ENCODE assay signal across 1 cellular context in genomic region chr7:14374336-14374735, GRCh38.
TF ChIP-seq lines count a peak whose summit lies in the region.

No MANE protein-coding gene starts in this region.

TF ChIP-seq in GM23338, 12 proteins besides CTCF, POLR2A, EP300 and RAD21 (continued from another document):
- TF ChIP-seq ZNF462 (CRISPR knock-in tag; IDR thresholded peaks at IDR 0.05) (no peak), CREB1 (CRISPR knock-in tag; IDR thresholded peaks at IDR 0.05; ENCODE audit: low read depth) (no peak), ZNF331 (CRISPR knock-in tag; IDR thresholded peaks at IDR 0.05; ENCODE audit: low read depth) (no peak)
- TF ChIP-seq, protein P1, sequence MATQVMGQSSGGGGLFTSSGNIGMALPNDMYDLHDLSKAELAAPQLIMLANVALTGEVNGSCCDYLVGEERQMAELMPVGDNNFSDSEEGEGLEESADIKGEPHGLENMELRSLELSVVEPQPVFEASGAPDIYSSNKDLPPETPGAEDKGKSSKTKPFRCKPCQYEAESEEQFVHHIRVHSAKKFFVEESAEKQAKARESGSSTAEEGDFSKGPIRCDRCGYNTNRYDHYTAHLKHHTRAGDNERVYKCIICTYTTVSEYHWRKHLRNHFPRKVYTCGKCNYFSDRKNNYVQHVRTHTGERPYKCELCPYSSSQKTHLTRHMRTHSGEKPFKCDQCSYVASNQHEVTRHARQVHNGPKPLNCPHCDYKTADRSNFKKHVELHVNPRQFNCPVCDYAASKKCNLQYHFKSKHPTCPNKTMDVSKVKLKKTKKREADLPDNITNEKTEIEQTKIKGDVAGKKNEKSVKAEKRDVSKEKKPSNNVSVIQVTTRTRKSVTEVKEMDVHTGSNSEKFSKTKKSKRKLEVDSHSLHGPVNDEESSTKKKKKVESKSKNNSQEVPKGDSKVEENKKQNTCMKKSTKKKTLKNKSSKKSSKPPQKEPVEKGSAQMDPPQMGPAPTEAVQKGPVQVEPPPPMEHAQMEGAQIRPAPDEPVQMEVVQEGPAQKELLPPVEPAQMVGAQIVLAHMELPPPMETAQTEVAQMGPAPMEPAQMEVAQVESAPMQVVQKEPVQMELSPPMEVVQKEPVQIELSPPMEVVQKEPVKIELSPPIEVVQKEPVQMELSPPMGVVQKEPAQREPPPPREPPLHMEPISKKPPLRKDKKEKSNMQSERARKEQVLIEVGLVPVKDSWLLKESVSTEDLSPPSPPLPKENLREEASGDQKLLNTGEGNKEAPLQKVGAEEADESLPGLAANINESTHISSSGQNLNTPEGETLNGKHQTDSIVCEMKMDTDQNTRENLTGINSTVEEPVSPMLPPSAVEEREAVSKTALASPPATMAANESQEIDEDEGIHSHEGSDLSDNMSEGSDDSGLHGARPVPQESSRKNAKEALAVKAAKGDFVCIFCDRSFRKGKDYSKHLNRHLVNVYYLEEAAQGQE (IDR thresholded peaks at IDR 0.05; ENCODE audit: unreplicated experiment), result no peak
TF ChIP-seq in GM23338: peak in this region for 0.
